In the genomic region with DNA sequence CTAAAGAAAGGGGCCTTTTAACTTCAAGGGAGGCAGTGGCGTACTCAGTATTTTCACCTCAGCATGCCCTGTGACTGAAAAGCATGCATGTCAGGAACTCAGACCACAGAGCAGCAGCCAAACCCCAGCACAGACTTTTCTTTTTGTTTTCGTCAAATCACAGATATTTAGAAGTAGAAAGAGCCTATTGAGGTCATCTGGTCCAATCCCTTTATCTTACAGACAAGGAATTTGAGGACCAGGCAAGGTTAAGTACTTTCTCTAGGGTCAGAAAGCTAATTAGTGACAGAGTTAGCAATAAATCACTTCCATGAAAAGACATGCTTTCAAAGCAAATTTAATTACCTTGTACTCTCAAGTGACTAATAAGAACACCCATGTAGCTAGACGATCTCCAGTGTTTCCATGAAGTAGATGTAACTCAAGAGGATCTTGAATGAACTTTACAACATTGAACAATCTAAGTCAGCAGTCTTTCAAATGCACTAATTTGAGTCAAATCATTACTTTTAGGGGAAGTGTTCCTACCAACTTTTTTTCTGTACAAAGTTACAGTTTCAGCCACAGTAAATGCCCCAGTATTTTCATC, we compare ENCODE assay signal across 9 cellular contexts. TPM values are rescaled to one million over a fixed set of nuclear protein-coding genes. Genes with fewer than 3 reads are reported as not detected.
DNase-seq lines count a peak whose midpoint lies in the region; ATAC-seq, FAIRE-seq and TF ChIP-seq lines count a peak whose summit lies in the region.
"Had no signal": no experiment of that assay in that cellular context is flagged by ENCODE, and none has a peak within 500 bp of the region (broad histone marks: within the 10 kb centered on the region; RNA-seq: fewer than 3 reads in every experiment).

No MANE protein-coding gene starts in this region.

- H3K36me3 Mint-ChIP-seq in activated naive CD8-positive, alpha-beta T cell treated with anti-CD3 and anti-CD28 coated beads for 36 hours = no peaks in the 10 kb centered on the region
- H3K36me3 Mint-ChIP-seq in type B pancreatic cell = peaks cover 5% of the 10 kb centered on the region

- no peak for TF ChIP-seq EP300 in HepG2 (IDR thresholded peaks at IDR 0.05; ENCODE audit: low read depth in 2 of 2, low read length in 2 of 2)
- TF ChIP-seq EP300 in HepG2 (CRISPR knock-in tag; IDR thresholded peaks at IDR 0.05; ENCODE audit: borderline replicate concordance) = no peak

- ATAC-seq in HepG2 = no peak
- peak; percentile 100 for ATAC-seq in HG03060 (IDR thresholded peaks at IDR 0.05; ENCODE audit: low read depth, unreplicated experiment)
- ATAC-seq: Right ventricle myocardium inferior had no signal

- BruUV-seq in HepG2 (replicated peaks; lab: Mats Ljungman, UMichigan) = no TSS peak

- H3K4me3 ChIP-seq in liver (ENCODE audit: low read depth in 1 of 3, low read length in 3 of 3) = no peak overlapping the region
- no peak overlapping the region for H3K4me3 ChIP-seq in HepG2 (replicated peaks in 1 of 3; ENCODE audit: insufficient read depth in 1 of 3, low read depth in 2 of 3, low read length in 3 of 3)

- H3K27ac ChIP-seq in liver (ENCODE audit: low read depth in 1 of 2, low read length in 2 of 2) = no peak overlapping the region
- H3K27ac ChIP-seq in HepG2 (ENCODE audit: extremely low read length, insufficient read depth, low read length) = no peak overlapping the region

- no peaks in the 10 kb centered on the region for H3K36me3 ChIP-seq in liver (ENCODE audit: control insufficient read depth in 4 of 4, insufficient read depth in 3 of 4, low read depth in 1 of 4, low read length in 3 of 4)
- H3K36me3 ChIP-seq in HepG2 (replicated peaks in 1 of 2; ENCODE audit: control insufficient read depth in 1 of 2, insufficient read depth in 2 of 2, low read length in 2 of 2) = no peaks in the 10 kb centered on the region

- H3K9me3 ChIP-seq in liver (ENCODE audit: control insufficient read depth in 4 of 4, low read length in 3 of 4) = no peaks in the 10 kb centered on the region
- no peaks in the 10 kb centered on the region for H3K9me3 ChIP-seq in HepG2 (ENCODE audit: low read length)

- no peak for TF ChIP-seq RAD21 in liver (IDR thresholded peaks at IDR 0.05)
- no peak for TF ChIP-seq RAD21 in HepG2 (CRISPR knock-in tag; IDR thresholded peaks at IDR 0.05)

- peak overlapping the region; percentile 82 for H3K27ac Mint-ChIP-seq in activated naive CD8-positive, alpha-beta T cell treated with anti-CD3 and anti-CD28 coated beads for 36 hours
- no peak overlapping the region for H3K27ac Mint-ChIP-seq in type B pancreatic cell

- H4K20me1 ChIP-seq in HepG2 (ENCODE audit: insufficient read depth, low read length) = no peaks in the 10 kb centered on the region

- no peaks in the 10 kb centered on the region for H3K79me2 ChIP-seq in HepG2 (ENCODE audit: insufficient read depth, low read length)

- H3K27me3 ChIP-seq in liver (ENCODE audit: control insufficient read depth in 4 of 4, insufficient read depth in 4 of 4, low read length in 3 of 4) (no peaks in the 10 kb centered on the region), HepG2 (ENCODE audit: control insufficient read depth in 1 of 2, insufficient read depth in 2 of 2, low read length in 2 of 2) (no peaks in the 10 kb centered on the region; a peak in 1 of 5 replicates)

- in situ Hi-C loops in HepG2 (cut with HindIII; ENCODE audit: extremely low pct_ligation_motif_present, low pct_unique_long_range_greater_than_20kb) = no loop called here

- H3K4me1 Mint-ChIP-seq in activated naive CD8-positive, alpha-beta T cell treated with anti-CD3 and anti-CD28 coated beads for 36 hours = peaks cover 34% of the 10 kb centered on the region
- peaks cover 28% of the 10 kb centered on the region for H3K4me1 Mint-ChIP-seq in type B pancreatic cell (ENCODE audit: unreplicated experiment)

- peaks cover 40% of the 10 kb centered on the region for H3K27me3 Mint-ChIP-seq in activated naive CD8-positive, alpha-beta T cell treated with anti-CD3 and anti-CD28 coated beads for 36 hours
- H3K27me3 Mint-ChIP-seq in type B pancreatic cell = peaks cover 11% of the 10 kb centered on the region

- no peaks in the 10 kb centered on the region for H3K9me3 Mint-ChIP-seq in activated naive CD8-positive, alpha-beta T cell treated with anti-CD3 and anti-CD28 coated beads for 36 hours
- peaks cover 2% of the 10 kb centered on the region for H3K9me3 Mint-ChIP-seq in type B pancreatic cell

- no peak overlapping the region for H3K4me3 Mint-ChIP-seq in activated naive CD8-positive, alpha-beta T cell treated with anti-CD3 and anti-CD28 coated beads for 36 hours
- H3K4me3 Mint-ChIP-seq in type B pancreatic cell = peak overlapping the region; percentile 2

- TF ChIP-seq POLR2A in HepG2 (IDR thresholded peaks at IDR 0.05; ENCODE audit: insufficient read depth in 1 of 2, low read depth in 2 of 2, low read length in 2 of 2) = no peak

- DNase-seq in HepG2 (ENCODE audit: low spot score) = no peak
- DNase-seq in activated naive CD8-positive, alpha-beta T cell treated with anti-CD3 and anti-CD28 coated beads for 36 hours = peak; percentile 27
- DNase-seq in type B pancreatic cell (ENCODE audit: extremely low spot score, unreplicated experiment) = no peak
- no peak for DNase-seq in amniotic stem cell (lab: John Stamatoyannopoulos, UW)
- DNase-seq in hypothalamus (lab: John Stamatoyannopoulos, UW) = no peak
- no peak for DNase-seq in NCI-H446 treated with DMSO at 0.1 percent for 48 hours (lab: John Stamatoyannopoulos, UW)

- CTCF ChIA-PET in HepG2 (lab: Yijun Ruan, JAX; ENCODE audit: low intra/inter-chr PET ratio, low total read pairs) = no interaction called here

- POLR2A ChIA-PET in HepG2 (lab: Yijun Ruan, JAX) = no interaction called here

- no peak overlapping the region for H3K4me2 ChIP-seq in HepG2 (ENCODE audit: low read depth, low read length)

- H2AFZ ChIP-seq in HepG2 (ENCODE audit: low read length) = no peak overlapping the region

- FAIRE-seq in HepG2 (lab: Jason Lieb, UNC) = no peak

- TF ChIP-seq CTCF in liver (IDR thresholded peaks at IDR 0.05; ENCODE audit: low read depth, low read length, missing input control) (no peak), HepG2 (CRISPR knock-in tag; IDR thresholded peaks at IDR 0.05) (no peak), type B pancreatic cell (conservative IDR thresholded peaks at IDR 0.05) (no peak)

- intact Hi-C loops in HepG2 (cut with micrococcal nuclease; ENCODE audit: unreplicated experiment) = no loop called here

- H3K9ac ChIP-seq in liver (ENCODE audit: low read depth in 1 of 2, low read length in 2 of 2) = no peak overlapping the region
- no peak overlapping the region for H3K9ac ChIP-seq in HepG2 (ENCODE audit: insufficient read depth, low read depth, low read length)

- H3K4me1 ChIP-seq in liver (ENCODE audit: control insufficient read depth in 4 of 4, insufficient read depth in 4 of 4, low read length in 3 of 4) (no peaks in the 10 kb centered on the region), HepG2 (ENCODE audit: insufficient read depth, low read length) (no peaks in the 10 kb centered on the region)

- 62% methylated on average over 3 of the region's 3 CpGs for WGBS in liver
- 4% methylated on average over 3 of the region's 3 CpGs for WGBS in HepG2 (ENCODE audit: low lambda C conversion rate)

TF ChIP-seq in liver, 16 proteins besides CTCF, POLR2A, EP300 and RAD21:
- TF ChIP-seq FOXA2 (IDR thresholded peaks at IDR 0.05) (no peak), NR2F2 (IDR thresholded peaks at IDR 0.05) (peak; percentile 43)

TF ChIP-seq in HepG2, 621 proteins besides CTCF, POLR2A, EP300 and RAD21 (continues in another document):
- TF ChIP-seq SRSF9 (IDR thresholded peaks at IDR 0.05; ENCODE audit: borderline replicate concordance, insufficient read depth, low read depth, low read length, poor library complexity, severe bottlenecking) (no peak), NFKB2 (CRISPR knock-in tag; IDR thresholded peaks at IDR 0.05; ENCODE audit: borderline replicate concordance) (no peak), TCF12 (IDR thresholded peaks at IDR 0.05) (no peak), TCF12 (CRISPR knock-in tag; IDR thresholded peaks at IDR 0.05) (no peak), ZNF496 (CRISPR knock-in tag; IDR thresholded peaks at IDR 0.05; ENCODE audit: insufficient replicate concordance) (no peak), MYPOP (CRISPR knock-in tag; IDR thresholded peaks at IDR 0.05) (no peak)

RNA-seq across cellular contexts. Expression of gene MOXD1, which starts 35.9 kb away (rescaled TPM):
- total RNA-seq in liver = under 1 TPM; 0.23 to 0.25 TPM
- under 1 TPM; 0.14 to 0.48 TPM for polyA plus RNA-seq in liver
- total RNA-seq in HepG2 (2016; rRNA removed; fragmentation: Illumina TruSeq; extraction: Trizol) = not detected in 2 replicates
- not detected in 2 replicates for total RNA-seq in HepG2 (2016; cell fraction: cytosol; rRNA removed; fragmentation: Illumina TruSeq; extraction: Trizol; ENCODE audit: low read depth)
- total RNA-seq in HepG2 (2016; cell fraction: insoluble cytoplasmic fraction; rRNA removed; fragmentation: Illumina TruSeq; extraction: Trizol) = not detected in 2 replicates
- total RNA-seq in HepG2 (2016; cell fraction: membrane; rRNA removed; fragmentation: Illumina TruSeq; extraction: Trizol) = not detected in 2 replicates
- not detected in 2 replicates for total RNA-seq in HepG2 (2016; cell fraction: nucleus; rRNA removed; fragmentation: Illumina TruSeq; extraction: Trizol)
- 0.03 TPM in 1 of 2 replicates, not detected in the other for polyA plus RNA-seq in HepG2 (2011; rRNA removed)
- polyA plus RNA-seq in HepG2 (2011; cell fraction: cytosol; rRNA removed) = 0.01 TPM in 1 of 2 replicates, not detected in the other
- not detected in 2 replicates for polyA plus RNA-seq in HepG2 (2011; cell fraction: nucleus; rRNA removed)
- not detected in 2 replicates for polyA plus RNA-seq in HepG2 (2012)
- polyA plus RNA-seq in HepG2 (2016; cell fraction: cytosol; fragmentation: Illumina TruSeq; extraction: Trizol; ENCODE audit: low read depth) = not detected in 2 replicates
- not detected in 2 replicates for polyA plus RNA-seq in HepG2 (2016; cell fraction: insoluble cytoplasmic fraction; fragmentation: Illumina TruSeq; extraction: Trizol; ENCODE audit: low read depth)
- polyA plus RNA-seq in HepG2 (2016; cell fraction: membrane; fragmentation: Illumina TruSeq; extraction: Trizol; ENCODE audit: low read depth) = not detected in 2 replicates
- polyA plus RNA-seq in HepG2 (2016; cell fraction: nucleus; fragmentation: Illumina TruSeq; extraction: Trizol; ENCODE audit: insufficient read depth, low read depth) = not detected in 2 replicates
- polyA minus RNA-seq in HepG2 (2011; rRNA and poly(A)+ RNA removed; ENCODE audit: low replicate concordance) = not detected in 2 replicates
- not detected in 2 replicates for polyA minus RNA-seq in HepG2 (2011; cell fraction: cytosol; rRNA and poly(A)+ RNA removed)
- polyA minus RNA-seq in HepG2 (2011; cell fraction: nucleus; rRNA and poly(A)+ RNA removed) = not detected in 2 replicates
- total RNA-seq in activated naive CD8-positive, alpha-beta T cell treated with anti-CD3 and anti-CD28 coated beads for 36 hours = not detected
- total RNA-seq in type B pancreatic cell (ENCODE audit: low replicate concordance) = 3.7 and 22.0 TPM in 2 replicates
